ENCODE assay signal across 13 cellular contexts in genomic region chr6:155170519-155170918, GRCh38.
A peak's percentile ranks its signal among the peaks of the same experiment; 100 is the strongest.
DNase-seq lines count a peak whose midpoint lies in the region; ATAC-seq and TF ChIP-seq lines count a peak whose summit lies in the region.
"Had no signal": no experiment of that assay in that cellular context is flagged by ENCODE, and none has a peak within 500 bp of the region (broad histone marks: within the 10 kb centered on the region; RNA-seq: fewer than 3 reads in every experiment).

No MANE protein-coding gene starts in this region.

- H3K9me3 ChIP-seq in PC-3 (ENCODE audit: low read length) (no peaks in the 10 kb centered on the region), adipocyte (ENCODE audit: control insufficient read depth, low read length) (no peaks in the 10 kb centered on the region), sigmoid colon (no peaks in the 10 kb centered on the region), ovary (no peaks in the 10 kb centered on the region)
- H3K9me3 ChIP-seq: thyroid gland had no signal

- H3K4me1 ChIP-seq in PC-3 (ENCODE audit: insufficient read depth, low read length) (peaks cover 22% of the 10 kb centered on the region), adipocyte (ENCODE audit: control insufficient read depth, insufficient read depth, low read length) (peaks cover 16% of the 10 kb centered on the region), sigmoid colon (peaks cover 0 to 28% (median 21%) of the 10 kb centered on the region in 4 donors), ovary (ENCODE audit: insufficient read depth) (peaks cover 3% of the 10 kb centered on the region)
- H3K4me1 ChIP-seq: parathyroid adenoma had no signal

- no peak for DNase-seq in activated T-cell treated with anti-CD3 and anti-CD28 coated beads, Interleukin-2, amount 50 U/mL, for 24 hours
- DNase-seq in activated T-cell treated with anti-CD3 and anti-CD28 coated beads, Interleukin-2, amount 50 U/mL, for 1 hour, result no peak
- no peak for DNase-seq in PC-3
- DNase-seq in adipocyte (ENCODE audit: low read depth), result no peak
- no peak for DNase-seq in sigmoid colon
- no peak for DNase-seq in ovary
- DNase-seq in NCI-H526 treated with DMSO at 0.1 percent for 48 hours (lab: John Stamatoyannopoulos, UW), result no peak
- no peak for DNase-seq in NCI-H2171 (lab: John Stamatoyannopoulos, UW)
- DNase-seq: NCI-H1436 treated with DMSO at 0.1 percent for 48 hours, NCI-H524 had no signal

- peaks cover 31% of the 10 kb centered on the region for H3K36me3 Mint-ChIP-seq in activated T-cell treated with anti-CD3 and anti-CD28 coated beads, Interleukin-2, amount 50 U/mL, for 24 hours (ENCODE audit: low read depth)
- H3K36me3 Mint-ChIP-seq: memory B cell had no signal

- H3K4me3 ChIP-seq in PC-3 (ENCODE audit: low read length) (no peak overlapping the region; the same call in 1 of the 2 replicates), adipocyte (ENCODE audit: low read length) (peak overlapping the region; percentile 70), sigmoid colon (no peak overlapping the region), ovary (no peak overlapping the region)
- H3K4me3 ChIP-seq: thyroid gland had no signal

- H3K4me2 ChIP-seq in PC-3 (ENCODE audit: low read length), result peak overlapping the region; percentile 68

- TF ChIP-seq CTCF in PC-3 (conservative IDR thresholded peaks at IDR 0.05; ENCODE audit: low read depth, low read length) (no peak), sigmoid colon (IDR thresholded peaks at IDR 0.05) (no peak), ovary (IDR thresholded peaks at IDR 0.05) (no peak)

- WGBS in sigmoid colon, 2 donors, result 88 to 92% methylated on average over 3 of the region's 3 CpGs
- WGBS in ovary, 3 donors, result 65 to 78% (median 65%) methylated on average over 3 of the region's 3 CpGs

- H3K9ac ChIP-seq in PC-3 (ENCODE audit: low read length), result no peak overlapping the region
- no peak overlapping the region for H3K9ac ChIP-seq in adipocyte (ENCODE audit: low read length)
- H3K9ac ChIP-seq: parathyroid adenoma had no signal

- H3K27ac ChIP-seq in PC-3 (ENCODE audit: low read length) (peak overlapping the region; percentile 72), sigmoid colon (peak overlapping the region in 3 of 4 donors; percentile 4 to 68 (median 53)), ovary (no peak overlapping the region)
- H3K27ac ChIP-seq: parathyroid adenoma had no signal

- H3K9me2 ChIP-seq in PC-3 (replicated peaks; ENCODE audit: low read length), result no peaks in the 10 kb centered on the region

- H3K36me3 ChIP-seq in PC-3 (ENCODE audit: low read depth, low read length) (no peaks in the 10 kb centered on the region), adipocyte (ENCODE audit: control insufficient read depth, insufficient read depth, low read length, severe bottlenecking) (no peaks in the 10 kb centered on the region), sigmoid colon (no peaks in the 10 kb centered on the region), ovary (no peaks in the 10 kb centered on the region)
- H3K36me3 ChIP-seq: thyroid gland had no signal

- BruUV-seq in PC-3 (replicated peaks; lab: Mats Ljungman, UMichigan), result no TSS peak

- H3F3A ChIP-seq in PC-3 (ENCODE audit: low read length, unreplicated experiment), result no peaks in the 10 kb centered on the region

- no peak for ATAC-seq in PC-3

- H2AFZ ChIP-seq in PC-3 (ENCODE audit: low read length), result no peak overlapping the region
- H2AFZ ChIP-seq: parathyroid adenoma had no signal

- no peaks in the 10 kb centered on the region for H3K9me3 Mint-ChIP-seq in activated T-cell treated with anti-CD3 and anti-CD28 coated beads, Interleukin-2, amount 50 U/mL, for 24 hours
- H3K9me3 Mint-ChIP-seq: memory B cell had no signal

- POLR2A ChIA-PET in PC-3 (lab: Charles Lee; ENCODE audit: unreplicated experiment), result interaction anchor here (0.6 kb wide), 2 partner anchors 212 to 302 kb away, joined by 3 read pairs; no protein-coding TSS in a partner anchor

- no peaks in the 10 kb centered on the region for H3K79me2 ChIP-seq in PC-3 (ENCODE audit: low read length)
- H3K79me2 ChIP-seq: parathyroid adenoma had no signal

- H4K20me1 ChIP-seq in PC-3 (ENCODE audit: low read length), result no peaks in the 10 kb centered on the region

- peak overlapping the region; percentile 48 for H3K4me3 Mint-ChIP-seq in activated T-cell treated with anti-CD3 and anti-CD28 coated beads, Interleukin-2, amount 50 U/mL, for 24 hours
- H3K4me3 Mint-ChIP-seq: memory B cell had no signal

- CTCF ChIA-PET in PC-3 (lab: Charles Lee), result interaction anchor here (0.6 to 0.7 kb wide), 2 partner anchors 196 to 1772 kb away, joined by 3 to 4 read pairs; no protein-coding TSS in a partner anchor

- H3K27me3 ChIP-seq in PC-3 (ENCODE audit: low read length) (no peaks in the 10 kb centered on the region), adipocyte (replicated peaks; ENCODE audit: control insufficient read depth, insufficient read depth, low read length) (no peaks in the 10 kb centered on the region), sigmoid colon (no peaks in the 10 kb centered on the region), ovary (no peaks in the 10 kb centered on the region)
- H3K27me3 ChIP-seq: thyroid gland had no signal

- TF ChIP-seq EP300 in sigmoid colon (IDR thresholded peaks at IDR 0.05) (no peak), ovary (IDR thresholded peaks at IDR 0.05) (no peak)

- intact Hi-C loops in PC-3 (cut with micrococcal nuclease), result loop anchor here (2.0 to 5.0 kb wide), 3 partner anchors 44 to 154 kb away; no protein-coding TSS in a partner anchor
- intact Hi-C loops in sigmoid colon (cut with DNase I), result loop anchor here (5.0 to 10.0 kb wide), 2 partner anchors 303 to 436 kb away; partner anchors contain the start of gene SCAF8
- intact Hi-C loops in ovary (cut with DNase I), result loop anchor here (10.0 kb wide), 3 partner anchors 84 to 496 kb away; no protein-coding TSS in a partner anchor

- TF ChIP-seq POLR2A in sigmoid colon (IDR thresholded peaks at IDR 0.05) (no peak), ovary (IDR thresholded peaks at IDR 0.05) (no peak)

- peak overlapping the region; percentile 94 for H3K27ac Mint-ChIP-seq in activated T-cell treated with anti-CD3 and anti-CD28 coated beads, Interleukin-2, amount 50 U/mL, for 24 hours

- peaks cover 63% of the 10 kb centered on the region for H3K4me1 Mint-ChIP-seq in activated T-cell treated with anti-CD3 and anti-CD28 coated beads, Interleukin-2, amount 50 U/mL, for 24 hours (ENCODE audit: low read depth)

- no peaks in the 10 kb centered on the region for H3K27me3 Mint-ChIP-seq in activated T-cell treated with anti-CD3 and anti-CD28 coated beads, Interleukin-2, amount 50 U/mL, for 24 hours
- H3K27me3 Mint-ChIP-seq: memory B cell had no signal

Comparison
In these comparisons a context has a peak if more than half of its experiments do, and no peak if none do; other contexts are left out.
1. H3K27ac ChIP-seq: peak in PC-3 (single experiment) and sigmoid colon (3 of 4); none in ovary (0 of 2).